23 cellular contexts compared by ENCODE assay signal in genomic region chr6:86858970-86859369, GRCh38.
"Had no signal": no experiment of that assay in that cellular context is flagged by ENCODE, and none has a peak within 500 bp of the region (broad histone marks: within the 10 kb centered on the region; RNA-seq: fewer than 3 reads in every experiment).

No MANE protein-coding gene starts in this region.

- H3K4me3 ChIP-seq: MG63, SJSA1, SK-N-MC had no signal

- H3K27me3 ChIP-seq: MG63, SJSA1 had no signal

- FAIRE-seq: RCC 7860 had no signal

- H3K36me3 ChIP-seq: MG63, SJSA1 had no signal

- DNase-seq: Karpas-422, KG1, MG63, NCI-H1092, NCI-H1105 treated with DMSO at 0.1 percent for 48 hours, NCI-H1417 treated with DMSO at 0.1 percent for 48 hours, NCI-H146, NCI-H1694 treated with DMSO at 0.1 percent for 48 hours, NCI-H2029, NCI-H2081 treated with DMSO at 0.1 percent for 48 hours, NCI-H2171, NCI-H226, NCI-H446, NCI-H510A, NCI-H524 treated with DMSO at 0.1 percent for 48 hours, NCI-H69, NCI-H774, Right ventricle myocardium superior, RPMI8226, SIG-M5 had no signal

- H3K9me3 ChIP-seq: MG63, SJSA1 had no signal

- H3K4me1 ChIP-seq: SJSA1 had no signal

- H3K27ac ChIP-seq: SJSA1, SK-N-MC had no signal
